ENCODE assay signal across 7 cellular contexts in genomic region chr3:169496402-169496801, GRCh38.
"Had no signal": no experiment of that assay in that cellular context is flagged by ENCODE, and none has a peak within 500 bp of the region (broad histone marks: within the 10 kb centered on the region; RNA-seq: fewer than 3 reads in every experiment).

No MANE protein-coding gene starts in this region.

- H3K9me3 ChIP-seq: HAP-1 had no signal

- DNase-seq: H7, KBM-7 had no signal

- H3K4me2 ChIP-seq: GM23338 had no signal

- H2AFZ ChIP-seq: GM23338 had no signal

- H3K36me3 ChIP-seq: HAP-1 had no signal

- H3K4me3 ChIP-seq: GM23338, HAP-1 had no signal

- FAIRE-seq: H1, HTR-8/SVneo had no signal

- H3K4me3 Mint-ChIP-seq: GM23338, IgD-negative memory B cell had no signal

- H3K36me3 Mint-ChIP-seq: IgD-negative memory B cell had no signal

- H3K9me3 Mint-ChIP-seq: GM23338 had no signal

- H3K27ac Mint-ChIP-seq: GM23338, IgD-negative memory B cell had no signal
